ENCODE assay signal across 26 cellular contexts in genomic region chr16:8764486-8765250, GRCh38.
"Had no signal": no experiment of that assay in that cellular context is flagged by ENCODE, and none has a peak within 500 bp of the region (broad histone marks: within the 10 kb centered on the region; RNA-seq: fewer than 3 reads in every experiment).

No MANE protein-coding gene starts in this region.

- H3K27ac ChIP-seq: brain microvascular endothelial cell, cardiac muscle cell, Peyer's patch, RWPE1, SJCRH30 had no signal

- H3K9me3 Mint-ChIP-seq: activated CD4-positive, alpha-beta memory T cell treated with anti-CD3 and anti-CD28 coated beads for 36 hours; activated naive CD4-positive, alpha-beta T cell treated with anti-CD3 and anti-CD28 coated beads for 36 hours; activated T-cell treated with anti-CD3 and anti-CD28 coated beads, Interleukin-2, amount 50 U/mL, for 4 hours; T-helper 2 cell treated with Interferon-gamma antibody and Interleukin-4, amounts not matched to agents 5 μg/mL and 100 μg/mL, for 36 hours had no signal

- H3K9me3 ChIP-seq: MG63, Peyer's patch, SJCRH30, SK-N-SH had no signal

- H3K36me3 ChIP-seq: brain microvascular endothelial cell, MG63 had no signal

- H3K27me3 ChIP-seq: brain microvascular endothelial cell, cardiac muscle cell, MG63, Peyer's patch, SJCRH30 had no signal

- H3K4me3 Mint-ChIP-seq: activated CD4-positive, alpha-beta memory T cell treated with anti-CD3 and anti-CD28 coated beads for 36 hours; activated naive CD4-positive, alpha-beta T cell treated with anti-CD3 and anti-CD28 coated beads for 36 hours; activated naive CD8-positive, alpha-beta T cell; activated T-cell treated with anti-CD3 and anti-CD28 coated beads, Interleukin-2, amount 50 U/mL, for 4 hours; T-helper 2 cell treated with Interferon-gamma antibody and Interleukin-4, amounts not matched to agents 5 μg/mL and 100 μg/mL, for 36 hours had no signal

- H3K4me3 ChIP-seq: cardiac muscle cell, MG63, Peyer's patch, SJCRH30 had no signal

- DNase-seq: activated CD4-positive, alpha-beta memory T cell treated with anti-CD3 and anti-CD28 coated beads for 36 hours; activated CD4-positive, alpha-beta T cell treated with anti-CD3 and anti-CD28 coated beads for 48 hours; activated CD4-positive, CD25-positive, alpha-beta regulatory T cell treated with anti-CD3 and anti-CD28 coated beads, Interleukin-2, amount 50 U/mL, for 72 hours; activated CD8-positive, alpha-beta memory T cell treated with anti-CD3 and anti-CD28 coated beads for 24 hours; activated gamma-delta T cell; activated naive CD4-positive, alpha-beta T cell treated with anti-CD3 and anti-CD28 coated beads for 36 hours; activated T-cell treated with anti-CD3 and anti-CD28 coated beads, Interleukin-2, amount 50 U/mL, for 4 hours; brain microvascular endothelial cell; MG63; MV-4-11; NCI-H1092 treated with DMSO at 0.1 percent for 48 hours; NCI-H1417 treated with DMSO at 0.1 percent for 48 hours; NCI-H1694; NCI-H2029 treated with DMSO at 0.1 percent for 48 hours; NCI-H510A treated with DMSO at 0.1 percent for 48 hours; NCI-H69; NK-92 treated with Interleukin-12 subunit alpha and Interleukin-12 subunit beta, amount 100 ng/mL, for 24 hours; OCI-M1; Peyer's patch; Right ventricle myocardium superior; SJCRH30; SK-N-SH had no signal

- H3K27ac Mint-ChIP-seq: activated CD4-positive, alpha-beta memory T cell treated with anti-CD3 and anti-CD28 coated beads for 36 hours; activated naive CD4-positive, alpha-beta T cell treated with anti-CD3 and anti-CD28 coated beads for 36 hours; activated naive CD8-positive, alpha-beta T cell; T-helper 2 cell treated with Interferon-gamma antibody and Interleukin-4, amounts not matched to agents 5 μg/mL and 100 μg/mL, for 36 hours had no signal

- ATAC-seq: activated T-cell treated with anti-CD3 and anti-CD28 coated beads, Interleukin-2, amount 50 U/mL, for 4 hours had no signal

- H3K27me3 Mint-ChIP-seq: activated CD4-positive, alpha-beta memory T cell treated with anti-CD3 and anti-CD28 coated beads for 36 hours; activated naive CD8-positive, alpha-beta T cell had no signal

- H3K4me1 ChIP-seq: Peyer's patch, SJCRH30 had no signal
